17 cellular contexts compared by ENCODE assay signal in genomic region chr2:205217004-205217403, GRCh38.
DNase-seq lines count a peak whose midpoint lies in the region; ATAC-seq and TF ChIP-seq lines count a peak whose summit lies in the region.
"Had no signal": no experiment of that assay in that cellular context is flagged by ENCODE, and none has a peak within 500 bp of the region (broad histone marks: within the 10 kb centered on the region; RNA-seq: fewer than 3 reads in every experiment).

No MANE protein-coding gene starts in this region.

- H3K9me3 Mint-ChIP-seq in GM23338, result no peaks in the 10 kb centered on the region
- H3K9me3 Mint-ChIP-seq: H9 had no signal

- H3K4me1 ChIP-seq in GM23338 (ENCODE audit: insufficient read depth) (peaks cover 28% of the 10 kb centered on the region), IMR-90 (ENCODE audit: control insufficient read depth, insufficient read depth, low read length) (peaks cover 3% of the 10 kb centered on the region; the same call in 1 of the 2 replicates), hepatocyte (ENCODE audit: insufficient read depth) (no peaks in the 10 kb centered on the region)
- H3K4me1 ChIP-seq: BLaER1 had no signal

- H3K79me2 ChIP-seq in GM23338 (replicated peaks; ENCODE audit: insufficient read depth) (no peaks in the 10 kb centered on the region), hepatocyte (no peaks in the 10 kb centered on the region)

- H3K9me1 ChIP-seq in IMR-90 (ENCODE audit: insufficient read depth, low read length), result peaks cover 8% of the 10 kb centered on the region

- 0 out of 2 replicates have a peak overlapping the region, but pooled peaks have one; percentile 45 for H3K27ac Mint-ChIP-seq in GM23338
- H3K27ac Mint-ChIP-seq: CD14-positive monocyte; CD4-positive, alpha-beta memory T cell had no signal

- H3K27ac ChIP-seq in GM23338 (ENCODE audit: low read depth), result no peak overlapping the region; the same call in 1 of the 2 replicates
- H3K27ac ChIP-seq in IMR-90 (ENCODE audit: insufficient read depth, low read length), result no peak overlapping the region
- peak overlapping the region; percentile 59 for H3K27ac ChIP-seq in hepatocyte
- H3K27ac ChIP-seq: BLaER1, HL-60 had no signal

- H3K27me3 Mint-ChIP-seq in GM23338 (ENCODE audit: insufficient read depth, low read depth, poor library complexity), result peaks cover 6% of the 10 kb centered on the region

- TF ChIP-seq RAD21 in IMR-90 (IDR thresholded peaks at IDR 0.05; ENCODE audit: low read length), result no peak

- H3K9me2 ChIP-seq in GM23338 (ENCODE audit: insufficient read depth), result 0 out of 2 replicates have a peak, but pooled peaks cover 6% of the 10 kb centered on the region
- no peaks in the 10 kb centered on the region for H3K9me2 ChIP-seq in hepatocyte (replicated peaks; ENCODE audit: insufficient read depth)

- intact Hi-C loops in IMR-90 (cut with micrococcal nuclease), result no loop called here

- no peaks in the 10 kb centered on the region for H3K36me3 Mint-ChIP-seq in GM23338 (ENCODE audit: low read depth)
- H3K36me3 Mint-ChIP-seq: CD14-positive monocyte; CD4-positive, alpha-beta memory T cell; IgD-negative memory B cell had no signal

- H2BK20ac ChIP-seq in IMR-90 (ENCODE audit: low read depth, low read length), result no peak overlapping the region

- H3K27me3 ChIP-seq in GM23338 (ENCODE audit: insufficient read depth) (no peaks in the 10 kb centered on the region), IMR-90 (ENCODE audit: control insufficient read depth, insufficient read depth, low read length) (no peaks in the 10 kb centered on the region), hepatocyte (no peaks in the 10 kb centered on the region)
- H3K27me3 ChIP-seq: BLaER1 had no signal

- no TSS peak for BruUV-seq in IMR-90 (replicated peaks; lab: Mats Ljungman, UMichigan)

- in situ Hi-C loops in IMR-90 (cut with MboI; ENCODE audit: low sequenced_read_pairs), result no loop called here

- H4K91ac ChIP-seq in IMR-90 (ENCODE audit: insufficient read depth, low read depth, low read length), result no peak overlapping the region

- no peaks in the 10 kb centered on the region for H3K9me3 ChIP-seq in IMR-90 (ENCODE audit: control insufficient read depth, insufficient read depth, low read length)
- H3K9me3 ChIP-seq in hepatocyte (ENCODE audit: low read depth), result no peaks in the 10 kb centered on the region
- H3K9me3 ChIP-seq: BLaER1 had no signal

- DNase-seq in GM23338 (ENCODE audit: low spot score) (no peak), IMR-90 (no peak), hepatocyte (ENCODE audit: low spot score) (no peak), OCI-M2 (lab: John Stamatoyannopoulos, UW; ENCODE audit: unreplicated experiment) (no peak)
- DNase-seq: ACHN; Calu3; CD4-positive, alpha-beta memory T cell; DMS79 treated with DMSO at 0.1 percent for 48 hours; GF-D8; H9; KG1 had no signal

- H4K8ac ChIP-seq in IMR-90 (ENCODE audit: low read depth in 2 of 2, low read length in 2 of 2), result no peak overlapping the region

- H3K9ac ChIP-seq in IMR-90 (ENCODE audit: low read depth, low read length), result no peak overlapping the region
- H3K9ac ChIP-seq: BLaER1 had no signal

- H3K4me3 Mint-ChIP-seq in GM23338, result no peak overlapping the region
- H3K4me3 Mint-ChIP-seq: CD14-positive monocyte; CD4-positive, alpha-beta memory T cell; H9; IgD-negative memory B cell had no signal

- CTCF ChIA-PET in IMR-90 (lab: Yijun Ruan, JAX), result no interaction called here

- H3K79me1 ChIP-seq in IMR-90 (ENCODE audit: low read depth in 1 of 2, low read length in 2 of 2), result no peaks in the 10 kb centered on the region

- no peak for ATAC-seq in GM23338
- ATAC-seq in IMR-90 (ENCODE audit: low read depth), result no peak
- ATAC-seq in HG03097 (IDR thresholded peaks at IDR 0.05; ENCODE audit: low FRiP score, unreplicated experiment), result no peak
- ATAC-seq in GM18909 (IDR thresholded peaks at IDR 0.05; ENCODE audit: poor library complexity, unreplicated experiment), result no peak

- H3K14ac ChIP-seq in IMR-90 (replicated peaks; ENCODE audit: low read depth, low read length), result 0 out of 2 replicates have a peak overlapping the region, but pooled peaks have one; percentile 16

- H2AFZ ChIP-seq in GM23338 (no peak overlapping the region), IMR-90 (replicated peaks; ENCODE audit: low read length, poor library complexity) (no peak overlapping the region), hepatocyte (no peak overlapping the region)

- H2AK9ac ChIP-seq in IMR-90 (replicated peaks; ENCODE audit: low read depth, low read length, poor library complexity), result no peak overlapping the region

- H3K23ac ChIP-seq in IMR-90 (ENCODE audit: low read depth, low read length), result no peak overlapping the region

- no peak overlapping the region for H2BK5ac ChIP-seq in IMR-90 (ENCODE audit: low read depth, low read length, poor library complexity, severe bottlenecking)

- H3K4me2 ChIP-seq in GM23338, result no peak overlapping the region
- no peak overlapping the region for H3K4me2 ChIP-seq in IMR-90 (ENCODE audit: low read depth, low read length)
- no peak overlapping the region for H3K4me2 ChIP-seq in hepatocyte
- H3K4me2 ChIP-seq: BLaER1 had no signal

- dilution Hi-C loops in IMR-90 (cut with HindIII; ENCODE audit: low sequenced_read_pairs, unreplicated experiment), result no loop called here

- TF ChIP-seq POLR2A in IMR-90 (IDR thresholded peaks at IDR 0.05; ENCODE audit: low read depth, low read length), result no peak

- peaks cover 27% of the 10 kb centered on the region for H3K4me1 Mint-ChIP-seq in GM23338
- H3K4me1 Mint-ChIP-seq: CD14-positive monocyte, IgD-negative memory B cell had no signal

- H2BK120ac ChIP-seq in IMR-90 (ENCODE audit: low read depth, low read length), result no peak overlapping the region

- no peak overlapping the region for H2AK5ac ChIP-seq in IMR-90 (ENCODE audit: low read depth, low read length)

- H3K56ac ChIP-seq in IMR-90 (ENCODE audit: extremely low read depth, insufficient read depth, low read length), result no peak overlapping the region

- TF ChIP-seq CTCF in GM23338 (conservative IDR thresholded peaks at IDR 0.05; ENCODE audit: low read depth in 2 of 2), result no peak
- TF ChIP-seq CTCF in IMR-90 (conservative IDR thresholded peaks at IDR 0.05; ENCODE audit: low read depth, low read length), result no peak
- TF ChIP-seq CTCF in hepatocyte (IDR thresholded peaks at IDR 0.05; ENCODE audit: poor library complexity), result no peak

- no peaks in the 10 kb centered on the region for H3F3A ChIP-seq in GM23338 (replicated peaks; ENCODE audit: low read depth)

- H3K36me3 ChIP-seq in GM23338 (ENCODE audit: insufficient read depth) (no peaks in the 10 kb centered on the region), IMR-90 (ENCODE audit: control insufficient read depth, insufficient read depth, low read length) (no peaks in the 10 kb centered on the region), hepatocyte (replicated peaks; ENCODE audit: insufficient read depth, low read depth) (no peaks in the 10 kb centered on the region)
- H3K36me3 ChIP-seq: BLaER1 had no signal

- no peak overlapping the region for H3K18ac ChIP-seq in IMR-90 (ENCODE audit: low read depth, low read length)

- no peak overlapping the region for H4K5ac ChIP-seq in IMR-90 (ENCODE audit: low read depth, low read length)

- H2BK15ac ChIP-seq in IMR-90 (ENCODE audit: low read depth, low read length), result no peak overlapping the region

- no peaks in the 10 kb centered on the region for H4K20me1 ChIP-seq in GM23338 (replicated peaks; ENCODE audit: insufficient read depth)
- H4K20me1 ChIP-seq in IMR-90 (ENCODE audit: insufficient read depth, low read length), result no peaks in the 10 kb centered on the region
- no peaks in the 10 kb centered on the region for H4K20me1 ChIP-seq in hepatocyte (ENCODE audit: insufficient read depth, poor library complexity, severe bottlenecking)
- H4K20me1 ChIP-seq: BLaER1 had no signal

- WGBS in IMR-90 (ENCODE audit: extremely low coverage in 2 of 2, insufficient read length in 1 of 2), 2 experiments, result no CpG with 5 or more reads among the region's 1 CpG
- 96% methylated on average over 1 of the region's 1 CpG for WGBS in hepatocyte (ENCODE audit: low lambda C conversion rate, missing lambda C conversion rate)

- no peak overlapping the region for H3K4ac ChIP-seq in IMR-90 (ENCODE audit: low read depth, low read length)

- POLR2A ChIA-PET in IMR-90 (lab: Charles Lee; ENCODE audit: unreplicated experiment), result no interaction called here

- H3K4me3 ChIP-seq in GM23338 (no peak overlapping the region), IMR-90 (ENCODE audit: insufficient read depth, low read depth, low read length) (no peak overlapping the region), hepatocyte (no peak overlapping the region)
- H3K4me3 ChIP-seq: BLaER1 had no signal

TF ChIP-seq in GM23338, 12 proteins besides CTCF, POLR2A, EP300 and RAD21:
- TF ChIP-seq NANOG (IDR thresholded peaks at IDR 0.05; ENCODE audit: borderline replicate concordance), result no peak
- TF ChIP-seq ETS1 (IDR thresholded peaks at IDR 0.05), result no peak

TF ChIP-seq in IMR-90, 13 proteins besides CTCF, POLR2A, EP300 and RAD21:
- no peak for TF ChIP-seq RCOR1 (IDR thresholded peaks at IDR 0.05; ENCODE audit: insufficient replicate concordance, low read length)
- TF ChIP-seq NFE2L2 (IDR thresholded peaks at IDR 0.05; ENCODE audit: low read depth, low read length), result no peak
- TF ChIP-seq CEBPB (IDR thresholded peaks at IDR 0.05; ENCODE audit: low read depth, low read length), result no peak
- TF ChIP-seq MAZ (IDR thresholded peaks at IDR 0.05; ENCODE audit: borderline replicate concordance, low read depth, low read length), result no peak
- no peak for TF ChIP-seq BHLHE40 (IDR thresholded peaks at IDR 0.05; ENCODE audit: low read depth, low read length)
- no peak for TF ChIP-seq USF2 (IDR thresholded peaks at IDR 0.05; ENCODE audit: low read depth, low read length)
TF ChIP-seq in IMR-90: peak in this region for 0.
